ENCODE assay signal across 17 cellular contexts in the genomic region with DNA sequence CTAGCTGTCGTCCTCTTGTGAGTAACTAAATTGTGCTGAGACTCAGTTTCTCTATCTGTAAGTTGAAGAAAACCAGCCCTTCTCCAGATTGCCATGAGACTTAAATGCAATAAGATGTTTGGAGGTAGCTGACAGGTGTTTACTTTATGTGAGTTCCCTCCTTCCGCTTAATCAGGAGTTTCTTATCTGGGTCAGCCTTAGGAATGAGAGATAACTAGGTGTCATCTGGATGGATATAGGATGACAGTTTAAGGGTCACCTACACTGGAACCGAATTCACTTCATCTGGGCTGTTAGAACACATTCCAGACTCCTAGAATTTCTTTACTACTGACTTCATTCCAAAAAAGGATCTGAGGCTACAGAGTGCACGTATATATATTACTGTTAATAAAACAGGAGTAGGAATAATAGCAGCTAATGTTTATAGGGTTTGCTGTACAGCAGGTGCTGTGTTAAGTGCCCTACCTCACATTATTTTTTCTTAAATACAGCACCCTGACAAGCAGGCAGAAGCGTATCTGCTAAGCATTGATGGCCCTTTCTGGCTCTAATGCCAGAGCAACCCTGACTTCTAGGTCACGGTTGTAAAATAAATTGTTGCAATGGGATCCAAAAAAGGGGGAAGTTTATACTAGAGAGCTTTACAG. TPM values are rescaled to one million over a fixed set of nuclear protein-coding genes. Genes with fewer than 3 reads are reported as not detected.
DNase-seq lines count a peak whose midpoint lies in the region; ATAC-seq and TF ChIP-seq lines count a peak whose summit lies in the region.
"Had no signal": no experiment of that assay in that cellular context is flagged by ENCODE, and none has a peak within 500 bp of the region (broad histone marks: within the 10 kb centered on the region; RNA-seq: fewer than 3 reads in every experiment).

No MANE protein-coding gene starts in this region.

- peaks cover 8% of the 10 kb centered on the region for H3K27me3 Mint-ChIP-seq in progenitor cell of endocrine pancreas
- no peaks in the 10 kb centered on the region for H3K27me3 Mint-ChIP-seq in WTC11 (ENCODE audit: low read depth)

- H3K9me3 Mint-ChIP-seq in progenitor cell of endocrine pancreas (ENCODE audit: low read depth) (peaks cover 3% of the 10 kb centered on the region), WTC11 (no peaks in the 10 kb centered on the region)
- H3K9me3 Mint-ChIP-seq: CD4-positive, alpha-beta memory T cell had no signal

- H3K4me1 Mint-ChIP-seq in progenitor cell of endocrine pancreas (ENCODE audit: low read depth) (peaks cover 34% of the 10 kb centered on the region), WTC11 (peaks cover 10% of the 10 kb centered on the region; the same call in 1 of the 2 replicates)

- H3K4me3 ChIP-seq in HEK293 (ENCODE audit: low read depth, low read length) (no peak overlapping the region), neutrophil (ENCODE audit: low read depth in 1 of 2, low read length in 1 of 2) (no peak overlapping the region)
- H3K4me3 ChIP-seq: GM23248 had no signal

- no peaks in the 10 kb centered on the region for H3K9me3 ChIP-seq in HEK293 (ENCODE audit: control insufficient read depth, insufficient read depth, low read depth, low read length)
- no peaks in the 10 kb centered on the region for H3K9me3 ChIP-seq in neutrophil
- H3K9me3 ChIP-seq: BE2C had no signal

- peak; percentile 56 to 61 for DNase-seq in erythroblast (lab: John Stamatoyannopoulos, UW)
- DNase-seq in progenitor cell of endocrine pancreas (ENCODE audit: low spot score, unreplicated experiment), result no peak
- DNase-seq in WTC11 (ENCODE audit: low spot score), result no peak
- no peak for DNase-seq in NOMO-1 treated with DMSO at 0.1 percent for 48 hours (lab: John Stamatoyannopoulos, UW; ENCODE audit: unreplicated experiment)
- DNase-seq: ACHN; BE2C; CD4-positive, alpha-beta memory T cell; DMS153; DMS79 treated with DMSO at 0.1 percent for 48 hours; EL; GM23248 had no signal

- H3K36me3 Mint-ChIP-seq in progenitor cell of endocrine pancreas (ENCODE audit: insufficient read depth) (no peaks in the 10 kb centered on the region), WTC11 (no peaks in the 10 kb centered on the region)
- H3K36me3 Mint-ChIP-seq: CD4-positive, alpha-beta memory T cell had no signal

- H3K27ac ChIP-seq in HEK293 (ENCODE audit: extremely low read depth, low read depth, low read length) (no peak overlapping the region), VCaP (peak overlapping the region; percentile 65), neutrophil (peak overlapping the region; percentile 53)
- H3K27ac ChIP-seq: C4-2B, GM23248 had no signal

- CTCF ChIA-PET in HEK293 (lab: Yijun Ruan, JAX) (interaction anchor here (0.6 kb wide), 1 partner anchor 15 kb away, joined by 4 read pairs; no protein-coding TSS in a partner anchor), WTC11 (lab: Charles Lee) (interaction anchor here (1.0 kb wide), 1 partner anchor 276 kb away, joined by 3 read pairs; no protein-coding TSS in a partner anchor)

- H3K4me1 ChIP-seq in HEK293 (ENCODE audit: control insufficient read depth, insufficient read depth, low read length) (peaks cover 8% of the 10 kb centered on the region), neutrophil (ENCODE audit: control insufficient read depth in 1 of 2, insufficient read depth in 1 of 2, low read depth in 1 of 2, low read length in 1 of 2) (peaks cover 32 to 39% of the 10 kb centered on the region in 2 experiments)

- ATAC-seq in HG03159 (IDR thresholded peaks at IDR 0.05; ENCODE audit: unreplicated experiment) (no peak), WTC11 (no peak)
- ATAC-seq: HCT116 had no signal

- no peaks in the 10 kb centered on the region for H3K27me3 ChIP-seq in neutrophil
- H3K27me3 ChIP-seq: BE2C had no signal

- POLR2A ChIA-PET in HEK293 (lab: Yijun Ruan, JAX) (interaction anchor here (2.0 kb wide), 1 partner anchor 30 kb away, joined by 12 read pairs; a partner anchor contains a TSS), WTC11 (lab: Charles Lee) (no interaction called here)

- H3K27ac Mint-ChIP-seq in progenitor cell of endocrine pancreas (no peak overlapping the region), WTC11 (no peak overlapping the region)
- H3K27ac Mint-ChIP-seq: CD4-positive, alpha-beta memory T cell had no signal

- H3K4me3 Mint-ChIP-seq in progenitor cell of endocrine pancreas (ENCODE audit: low read depth) (no peak overlapping the region), WTC11 (no peak overlapping the region)
- H3K4me3 Mint-ChIP-seq: CD4-positive, alpha-beta memory T cell had no signal

- H3K36me3 ChIP-seq in HEK293 (ENCODE audit: control insufficient read depth in 2 of 2, insufficient read depth in 1 of 2, low read length in 2 of 2) (no peaks in the 10 kb centered on the region), neutrophil (no peaks in the 10 kb centered on the region)
- H3K36me3 ChIP-seq: BE2C had no signal

- no peak for TF ChIP-seq CTCF in HEK293 (tag by site-specific recombination; IDR thresholded peaks at IDR 0.05)
- no peak for TF ChIP-seq CTCF in VCaP (conservative IDR thresholded peaks at IDR 0.05)
- no peak for TF ChIP-seq CTCF in neutrophil (IDR thresholded peaks at IDR 0.05)
- TF ChIP-seq CTCF in progenitor cell of endocrine pancreas (IDR thresholded peaks at IDR 0.05; ENCODE audit: unreplicated experiment), result no peak
- no peak for TF ChIP-seq CTCF in WTC11 (IDR thresholded peaks at IDR 0.05)

- TF ChIP-seq POLR2A in erythroblast (IDR thresholded peaks at IDR 0.05; ENCODE audit: low read length), result no peak

TF ChIP-seq in HEK293, 187 proteins besides CTCF, POLR2A, EP300 and RAD21:
- TF ChIP-seq HOXA7 (CRISPR knock-in tag; IDR thresholded peaks at IDR 0.05; ENCODE audit: borderline replicate concordance) (no peak), ZNF23 (tag by site-specific recombination; IDR thresholded peaks at IDR 0.05; ENCODE audit: borderline replicate concordance) (no peak), ZNF660 (tag by site-specific recombination; IDR thresholded peaks at IDR 0.05) (peak; percentile 55; the same call in 1 of the 2 replicates), OSR2 (tag by site-specific recombination; IDR thresholded peaks at IDR 0.05) (0 out of 2 replicates have a peak, but pooled peaks have one; percentile 13)

TF ChIP-seq in WTC11, 78 proteins besides CTCF, POLR2A, EP300 and RAD21:
- no peak for TF ChIP-seq HMGA2 (CRISPR knock-in tag; IDR thresholded peaks at IDR 0.05)
- no peak for TF ChIP-seq FOXP1 (CRISPR knock-in tag; IDR thresholded peaks at IDR 0.05; ENCODE audit: borderline replicate concordance)
- TF ChIP-seq CREB1 (CRISPR knock-in tag; IDR thresholded peaks at IDR 0.05), result no peak

RNA-seq across cellular contexts. Expression of a gene that starts 30.0 kb away (rescaled TPM):
- 16.4 and 16.7 TPM in 2 replicates for total RNA-seq in progenitor cell of endocrine pancreas
- 9.1 to 12.7 TPM (median 9.2 TPM) in 3 replicates for total RNA-seq in WTC11 (2021)

Comparison
In these comparisons a context has a peak if more than half of its experiments do, and no peak if none do; other contexts are left out.
1. DNase-seq: peak in erythroblast (2 of 2); none in progenitor cell of endocrine pancreas (single experiment), WTC11 (single experiment) and NOMO-1 treated with DMSO at 0.1 percent for 48 hours (single experiment).